ENCODE assay signal across 13 cellular contexts in the genomic region with DNA sequence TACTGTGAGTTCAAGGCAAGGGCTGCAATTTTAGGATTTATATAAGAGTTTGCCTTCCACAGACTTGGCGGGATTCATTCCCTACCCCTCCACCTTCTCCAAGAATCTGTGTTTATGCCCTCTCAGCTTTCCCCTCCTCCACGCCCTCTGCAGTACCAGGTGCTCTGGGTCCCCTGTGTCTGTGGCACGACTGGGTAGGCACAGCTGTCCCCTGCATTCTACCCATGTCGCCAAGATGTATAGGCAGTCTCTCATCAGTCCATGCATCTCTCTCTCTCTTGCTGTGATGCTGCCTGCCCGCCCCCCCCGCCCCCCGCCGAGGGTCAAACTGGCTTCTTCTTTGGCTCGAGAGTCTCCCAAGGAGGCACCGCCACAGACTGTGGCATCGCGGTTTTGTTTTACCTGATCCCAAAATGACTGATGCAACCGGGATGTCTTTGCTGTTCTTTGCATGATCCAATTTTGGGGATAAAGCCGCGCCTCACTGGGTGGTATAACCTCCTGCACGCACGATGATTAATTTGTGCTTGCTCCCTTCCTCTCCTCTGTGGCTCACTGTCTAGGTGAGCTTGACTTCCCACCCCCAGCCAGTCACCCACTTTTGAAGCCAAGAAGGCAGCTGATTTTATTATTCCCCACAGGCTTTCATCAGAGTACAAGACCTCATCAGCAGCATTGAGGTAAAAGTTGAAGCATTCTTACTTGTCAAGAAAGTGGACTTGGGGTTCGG. TPM values are rescaled to one million over a fixed set of nuclear protein-coding genes. Genes with fewer than 3 reads are reported as not detected.
"Had no signal": no experiment of that assay in that cellular context is flagged by ENCODE, and none has a peak within 500 bp of the region (broad histone marks: within the 10 kb centered on the region; RNA-seq: fewer than 3 reads in every experiment).

No MANE protein-coding gene starts in this region.

- DNase-seq: activated CD4-positive, CD25-positive, alpha-beta regulatory T cell treated with anti-CD3 and anti-CD28 coated beads, Interleukin-2, amount 50 U/mL, for 72 hours; activated naive CD4-positive, alpha-beta T cell treated with anti-CD3 and anti-CD28 coated beads, Interleukin-2, amount 50 U/mL, for 16 hours; central memory CD4-positive, alpha-beta T cell; effector CD8-positive, alpha-beta T cell; kidney glomerular epithelial cell; retina; stimulated activated CD4-positive, alpha-beta T cell treated with anti-CD3 and anti-CD28 coated beads, Interleukin-4, amount 100 ng/mL, for 4 hours had no signal

- H3K27ac Mint-ChIP-seq: activated T-helper 1 cell treated with anti-CD3 and anti-CD28 coated beads, Interleukin-12 subunit alpha, Interleukin-12 subunit beta, Interleukin-2, Interleukin-4 antibody, amounts not matched to agents 30 ng/mL and 10 ng/mL and 1 ng/mL, durations not matched to agents 14 hours and 24 hours and 36 hours; T-helper 2 cell treated with Interferon-gamma antibody and Interleukin-4, amounts not matched to agents 5 μg/mL and 100 μg/mL, for 36 hours had no signal

- H3K27ac ChIP-seq: coronary artery, epithelial cell of prostate, parathyroid adenoma had no signal

- H3K9me3 Mint-ChIP-seq: activated T-helper 1 cell treated with anti-CD3 and anti-CD28 coated beads, Interleukin-12 subunit alpha, Interleukin-12 subunit beta, Interleukin-2, Interleukin-4 antibody, amounts not matched to agents 30 ng/mL and 10 ng/mL and 1 ng/mL, durations not matched to agents 14 hours and 24 hours and 36 hours had no signal

- H3K4me3 Mint-ChIP-seq: activated T-helper 1 cell treated with anti-CD3 and anti-CD28 coated beads, Interleukin-12 subunit alpha, Interleukin-12 subunit beta, Interleukin-2, Interleukin-4 antibody, amounts not matched to agents 30 ng/mL and 10 ng/mL and 1 ng/mL, durations not matched to agents 14 hours and 24 hours and 36 hours; T-helper 2 cell treated with Interferon-gamma antibody and Interleukin-4, amounts not matched to agents 5 μg/mL and 100 μg/mL, for 36 hours had no signal

RNA-seq across cellular contexts. Expression of a gene that starts 43.7 kb away (rescaled TPM):
- total RNA-seq: skeletal muscle tissue had no signal
